In genomic region chr16:56641166-56641565, GRCh38 we compare ENCODE assay signal across 25 cellular contexts. TPM values are rescaled to one million over a fixed set of nuclear protein-coding genes. Genes with fewer than 3 reads are reported as not detected.
"Had no signal": no experiment of that assay in that cellular context is flagged by ENCODE, and none has a peak within 500 bp of the region (broad histone marks: within the 10 kb centered on the region; RNA-seq: fewer than 3 reads in every experiment).

No MANE protein-coding gene starts in this region.

- H3K36me3 ChIP-seq: colonic mucosa, pancreas, suprapubic skin, thyroid gland, upper lobe of left lung, uterus had no signal

- ATAC-seq: left colon; left ventricle myocardium superior; pancreas; right cardiac atrium; stimulated activated effector memory CD8-positive, alpha-beta T cell treated with anti-CD3 and anti-CD28 coated beads, Interleukin-12 subunit alpha, Interleukin-12 subunit beta, amount 100 ng/mL, for 72 hours; stimulated activated naive CD8-positive, alpha-beta T cell treated with anti-CD3 and anti-CD28 coated beads, Interleukin-15, Interleukin-2, amounts not matched to agents 100 U/mL and 50 U/mL, for 24 hours had no signal

- DNase-seq: colonic mucosa; dermis blood vessel endothelial cell; erythroblast; foreskin melanocyte; head of caudate nucleus; hippocampal formation; left colon; left ventricle myocardium superior; mesenchymal stem cell; midbrain; naive B cell; occipital lobe; pancreas; right cardiac atrium; stimulated activated CD4-positive, alpha-beta T cell treated with anti-CD3 and anti-CD28 coated beads, Interleukin-4, amount 100 ng/mL, for 1 hour; stimulated activated CD8-positive, alpha-beta memory T cell treated with anti-CD3 and anti-CD28 coated beads, Interleukin-4, amount 100 ng/mL, for 48 hours; stimulated activated naive CD8-positive, alpha-beta T cell treated with anti-CD3 and anti-CD28 coated beads, Interleukin-15, Interleukin-2, amounts not matched to agents 100 U/mL and 50 U/mL, for 24 hours; thyroid gland; upper lobe of left lung; uterus had no signal

- H3K9me3 ChIP-seq: colonic mucosa, pancreas, suprapubic skin, thyroid gland, upper lobe of left lung, uterus had no signal

- H3K4me1 ChIP-seq: colonic mucosa, uterus had no signal

- H3K27ac ChIP-seq: colonic mucosa, pancreas, suprapubic skin, thyroid gland, upper lobe of left lung, uterus had no signal

- H3K27me3 ChIP-seq: pancreas, thyroid gland had no signal

- H3K4me3 ChIP-seq: colonic mucosa, lung, pancreas, suprapubic skin, thyroid gland, upper lobe of left lung, uterus had no signal

- FAIRE-seq: pancreas had no signal

RNA-seq across cellular contexts. Expression of gene MT1A, which starts 2.7 kb away (rescaled TPM):
- total RNA-seq: dermis blood vessel endothelial cell, kidney epithelial cell, occipital lobe, progenitor cell of endocrine pancreas had no signal

RNA-seq across cellular contexts. Expression of gene MT1M, which starts 8.7 kb away (rescaled TPM):
- total RNA-seq: progenitor cell of endocrine pancreas had no signal

RNA-seq across cellular contexts. Expression of gene MT1B, which starts 10.5 kb away (rescaled TPM):
- total RNA-seq: colonic mucosa, dermis blood vessel endothelial cell, kidney epithelial cell, left colon, left ventricle myocardium superior, lung, occipital lobe, pancreas, progenitor cell of endocrine pancreas, right cardiac atrium, suprapubic skin, thyroid gland, upper lobe of left lung, uterus had no signal
- polyA plus RNA-seq: lung, pancreas, right cardiac atrium had no signal
